ENCODE assay signal across 1 cellular context in genomic region chr14:22560638-22561365, GRCh38.
A peak's percentile ranks its signal among the peaks of the same experiment; 100 is the strongest.
TF ChIP-seq lines count a peak whose summit lies in the region.

No MANE protein-coding gene starts in this region.

TF ChIP-seq in HepG2, 621 proteins besides CTCF, POLR2A, EP300 and RAD21 (continued from another document):
- TF ChIP-seq ZNF761 (CRISPR knock-in tag; conservative IDR thresholded peaks at IDR 0.05) (no peak; the same call in 1 of the 2 replicates), ZNF484 (CRISPR knock-in tag; IDR thresholded peaks at IDR 0.05; ENCODE audit: borderline replicate concordance, low read depth) (no peak), ZKSCAN8 (CRISPR knock-in tag; IDR thresholded peaks at IDR 0.05; ENCODE audit: borderline replicate concordance) (0 out of 2 replicates have a peak, but pooled peaks have one; percentile 59), GFI1 (CRISPR knock-in tag; IDR thresholded peaks at IDR 0.05; ENCODE audit: borderline replicate concordance) (peak; percentile 84; the same call in 1 of the 2 replicates), ZNF329 (CRISPR knock-in tag; IDR thresholded peaks at IDR 0.05; ENCODE audit: low read depth) (no peak), MAZ (IDR thresholded peaks at IDR 0.05; ENCODE audit: borderline replicate concordance, low read depth, low read length) (no peak), MAZ (CRISPR knock-in tag; IDR thresholded peaks at IDR 0.05; ENCODE audit: low read depth) (no peak), MED8 (CRISPR knock-in tag; IDR thresholded peaks at IDR 0.05; ENCODE audit: insufficient replicate concordance) (no peak), PHF5A (CRISPR knock-in tag; IDR thresholded peaks at IDR 0.05; ENCODE audit: low read depth, unreplicated experiment) (peak; percentile 87), ZSCAN20 (CRISPR knock-in tag; IDR thresholded peaks at IDR 0.05; ENCODE audit: borderline replicate concordance) (no peak), ZMYM3 (CRISPR knock-in tag; IDR thresholded peaks at IDR 0.05) (peak; percentile 82), NFRKB (IDR thresholded peaks at IDR 0.05) (no peak), JUND (CRISPR knock-in tag; IDR thresholded peaks at IDR 0.05) (no peak), ZHX1 (CRISPR knock-in tag; IDR thresholded peaks at IDR 0.05; ENCODE audit: low read depth) (no peak), ZNF776 (CRISPR knock-in tag; IDR thresholded peaks at IDR 0.05) (no peak), ZNF766 (CRISPR knock-in tag; IDR thresholded peaks at IDR 0.05; ENCODE audit: borderline replicate concordance) (no peak), ELF1 (CRISPR knock-in tag; IDR thresholded peaks at IDR 0.05) (no peak), ZNF672 (CRISPR knock-in tag; IDR thresholded peaks at IDR 0.05) (no peak), PRPF4 (IDR thresholded peaks at IDR 0.05; ENCODE audit: low read depth, low read length, poor library complexity, severe bottlenecking) (no peak), ZNF512B (CRISPR knock-in tag; IDR thresholded peaks at IDR 0.05; ENCODE audit: borderline replicate concordance) (0 out of 2 replicates have a peak, but pooled peaks have one; percentile 59), NFAT5 (CRISPR knock-in tag; IDR thresholded peaks at IDR 0.05) (no peak), EEA1 (CRISPR knock-in tag; IDR thresholded peaks at IDR 0.05; ENCODE audit: borderline replicate concordance) (no peak), HNF1B (CRISPR knock-in tag; IDR thresholded peaks at IDR 0.05) (0 out of 2 replicates have a peak, but pooled peaks have one; percentile 37), TAF1 (CRISPR knock-in tag; IDR thresholded peaks at IDR 0.05) (no peak), SMC3 (IDR thresholded peaks at IDR 0.05; ENCODE audit: low read length) (no peak), HOXA3 (CRISPR knock-in tag; IDR thresholded peaks at IDR 0.05) (peak; percentile 64; the same call in 1 of the 2 replicates), ZNF772 (CRISPR knock-in tag; IDR thresholded peaks at IDR 0.05) (peak; percentile 45; the same call in 1 of the 2 replicates), ZNF556 (CRISPR knock-in tag; IDR thresholded peaks at IDR 0.05; ENCODE audit: borderline replicate concordance) (peak; percentile 52; the same call in 1 of the 2 replicates), RCOR2 (CRISPR knock-in tag; IDR thresholded peaks at IDR 0.05) (peak; percentile 71), WIZ (CRISPR knock-in tag; IDR thresholded peaks at IDR 0.05) (no peak), ZNF841 (CRISPR knock-in tag; IDR thresholded peaks at IDR 0.05; ENCODE audit: borderline replicate concordance) (no peak), SRF (IDR thresholded peaks at IDR 0.05; ENCODE audit: low read depth, low read length) (no peak), KLF6 (CRISPR knock-in tag; IDR thresholded peaks at IDR 0.05) (no peak), ATF2 (CRISPR knock-in tag; IDR thresholded peaks at IDR 0.05) (peak; percentile 74; the same call in 1 of the 2 replicates), ZMYM2 (CRISPR knock-in tag; IDR thresholded peaks at IDR 0.05) (0 out of 2 replicates have a peak, but pooled peaks have one; percentile 42), GABPA (IDR thresholded peaks at IDR 0.05; ENCODE audit: low read depth, low read length) (no peak), GABPA (CRISPR knock-in tag; IDR thresholded peaks at IDR 0.05; ENCODE audit: low read depth) (peak; percentile 45; the same call in 1 of the 2 replicates), CREM (IDR thresholded peaks at IDR 0.05) (peak; percentile 83; the same call in 1 of the 2 replicates), CREM (CRISPR knock-in tag; IDR thresholded peaks at IDR 0.05) (no peak), PAF1 (CRISPR knock-in tag; IDR thresholded peaks at IDR 0.05) (no peak)
